Comparison of ENCODE assay signal across 15 cellular contexts in genomic region chr1:230308821-230309220, GRCh38.
A peak's percentile ranks its signal among the peaks of the same experiment; 100 is the strongest.
DNase-seq lines count a peak whose midpoint lies in the region; ATAC-seq and TF ChIP-seq lines count a peak whose summit lies in the region.
"Had no signal": no experiment of that assay in that cellular context is flagged by ENCODE, and none has a peak within 500 bp of the region (broad histone marks: within the 10 kb centered on the region; RNA-seq: fewer than 3 reads in every experiment).

No MANE protein-coding gene starts in this region.

- H3K27ac Mint-ChIP-seq in neural crest cell (ENCODE audit: unreplicated experiment) (peak overlapping the region; percentile 25), T-helper 17 cell (no peak overlapping the region)
- H3K27ac Mint-ChIP-seq: CD4-positive, alpha-beta T cell; GM23338 had no signal

- no peak overlapping the region for H3K4me3 ChIP-seq in PC-3 (ENCODE audit: low read length)
- H3K4me3 ChIP-seq in RWPE2 (ENCODE audit: severe bottlenecking), result no peak overlapping the region
- H3K4me3 ChIP-seq in spleen, result no peak overlapping the region
- no peak overlapping the region for H3K4me3 ChIP-seq in OCI-LY7 (ENCODE audit: low read depth, low read length, poor library complexity, severe bottlenecking)
- H3K4me3 ChIP-seq: GM23338 had no signal

- peaks cover 19% of the 10 kb centered on the region for H3K4me1 ChIP-seq in PC-3 (ENCODE audit: insufficient read depth, low read length)
- H3K4me1 ChIP-seq in RWPE2 (ENCODE audit: insufficient read depth, poor library complexity, severe bottlenecking), result peaks cover 13% of the 10 kb centered on the region
- peaks cover 0 to 29% (median 12%) of the 10 kb centered on the region in 6 donors for H3K4me1 ChIP-seq in spleen
- H3K4me1 ChIP-seq in OCI-LY7 (ENCODE audit: insufficient read depth, low read length, poor library complexity, severe bottlenecking), result peaks cover 4% of the 10 kb centered on the region
- H3K4me1 ChIP-seq: Caco-2 had no signal

- H2AFZ ChIP-seq in PC-3 (ENCODE audit: low read length) (no peak overlapping the region), OCI-LY7 (ENCODE audit: low read length) (no peak overlapping the region)
- H2AFZ ChIP-seq: GM23338 had no signal

- H3K36me3 ChIP-seq in PC-3 (ENCODE audit: low read depth, low read length) (no peaks in the 10 kb centered on the region), RWPE2 (ENCODE audit: low read depth) (no peaks in the 10 kb centered on the region), spleen (no peaks in the 10 kb centered on the region), OCI-LY7 (ENCODE audit: insufficient read depth, low read length) (no peaks in the 10 kb centered on the region)

- ATAC-seq in PC-3 (no peak), RWPE2 (ENCODE audit: low read depth) (no peak), T-helper 17 cell (no peak)
- ATAC-seq: GM23338 had no signal

- no peak overlapping the region for H3K4me3 Mint-ChIP-seq in neural crest cell
- H3K4me3 Mint-ChIP-seq in T-helper 17 cell, result no peak overlapping the region
- H3K4me3 Mint-ChIP-seq: CD4-positive, alpha-beta T cell; GM23338 had no signal

- H3K79me2 ChIP-seq in PC-3 (ENCODE audit: low read length), result no peaks in the 10 kb centered on the region
- no peaks in the 10 kb centered on the region for H3K79me2 ChIP-seq in OCI-LY7 (ENCODE audit: insufficient read depth, low read depth, low read length)

- H4K20me1 ChIP-seq in PC-3 (ENCODE audit: low read length), result no peaks in the 10 kb centered on the region
- H4K20me1 ChIP-seq in OCI-LY7 (ENCODE audit: insufficient read depth, low read length), result no peaks in the 10 kb centered on the region

- TF ChIP-seq POLR2A in spleen (IDR thresholded peaks at IDR 0.05), result no peak

- CTCF ChIA-PET in PC-3 (lab: Charles Lee) (interaction anchor here (0.6 kb wide), 1 partner anchor 1050 kb away, joined by 7 read pairs; no protein-coding TSS in a partner anchor), OCI-LY7 (lab: Charles Lee; ENCODE audit: unreplicated experiment) (no interaction called here)

- no peak overlapping the region for H3K9ac ChIP-seq in PC-3 (ENCODE audit: low read length)

- H3K27ac ChIP-seq in PC-3 (ENCODE audit: low read length) (no peak overlapping the region), RWPE2 (ENCODE audit: poor library complexity, severe bottlenecking) (peak overlapping the region; percentile 61), spleen (no peak overlapping the region), OCI-LY7 (ENCODE audit: low read depth, low read length, poor library complexity, severe bottlenecking) (no peak overlapping the region)
- H3K27ac ChIP-seq: C4-2B had no signal

- TF ChIP-seq CTCF in PC-3 (conservative IDR thresholded peaks at IDR 0.05; ENCODE audit: low read depth, low read length), result no peak
- TF ChIP-seq CTCF in RWPE2 (IDR thresholded peaks at IDR 0.05; ENCODE audit: poor library complexity, severe bottlenecking), result no peak
- TF ChIP-seq CTCF in neural crest cell (conservative IDR thresholded peaks at IDR 0.05), result no peak
- TF ChIP-seq CTCF in spleen (IDR thresholded peaks at IDR 0.05 in 8 of 11, conservative IDR thresholded peaks at IDR 0.05 in 3 of 11), result no peak
- TF ChIP-seq CTCF in OCI-LY7 (conservative IDR thresholded peaks at IDR 0.05; ENCODE audit: low read length), result no peak

- DNase-seq in PC-3 (no peak), RWPE2 (ENCODE audit: low spot score) (no peak), neural crest cell (ENCODE audit: low read depth, low spot score) (no peak), spleen (peak; percentile 63), OCI-LY7 (ENCODE audit: low spot score) (no peak), NCI-H1436 (lab: John Stamatoyannopoulos, UW) (no peak), nucleus accumbens (lab: John Stamatoyannopoulos, UW) (no peak), T-helper 17 cell (no peak)
- DNase-seq: AML-193; Caco-2; CD4-positive, alpha-beta T cell; GDM1; IMR-90 had no signal

- H3K9me3 ChIP-seq in PC-3 (ENCODE audit: low read length) (no peaks in the 10 kb centered on the region), RWPE2 (ENCODE audit: severe bottlenecking) (no peaks in the 10 kb centered on the region), spleen (no peaks in the 10 kb centered on the region), OCI-LY7 (ENCODE audit: low read length) (no peaks in the 10 kb centered on the region), T-helper 17 cell (ENCODE audit: control insufficient read depth, low read length, poor library complexity, severe bottlenecking) (no peaks in the 10 kb centered on the region)
- H3K9me3 ChIP-seq: Caco-2 had no signal

- WGBS in spleen, 5 donors, result 91 to 95% (median 94%) methylated on average over 15 to 17 of the region's 17 CpGs

- H3K9me2 ChIP-seq in PC-3 (replicated peaks; ENCODE audit: low read length), result no peaks in the 10 kb centered on the region
- no peaks in the 10 kb centered on the region for H3K9me2 ChIP-seq in OCI-LY7 (ENCODE audit: insufficient read depth, low read length)

- no peaks in the 10 kb centered on the region for H3K9me3 Mint-ChIP-seq in neural crest cell
- H3K9me3 Mint-ChIP-seq: CD4-positive, alpha-beta T cell; GM23338 had no signal

- H3F3A ChIP-seq in PC-3 (ENCODE audit: low read length, unreplicated experiment), result no peaks in the 10 kb centered on the region

- no peaks in the 10 kb centered on the region for H3K27me3 Mint-ChIP-seq in neural crest cell (ENCODE audit: low read depth)
- H3K27me3 Mint-ChIP-seq in T-helper 17 cell, result peaks cover 26% of the 10 kb centered on the region
- H3K27me3 Mint-ChIP-seq: CD4-positive, alpha-beta T cell had no signal

- H3K27me3 ChIP-seq in PC-3 (ENCODE audit: low read length) (peaks cover 7% of the 10 kb centered on the region; the same call in 1 of the 2 replicates), RWPE2 (ENCODE audit: insufficient read depth, poor library complexity, severe bottlenecking) (no peaks in the 10 kb centered on the region), spleen (replicated peaks in 1 of 7) (no peaks in the 10 kb centered on the region)

- BruUV-seq in PC-3 (replicated peaks; lab: Mats Ljungman, UMichigan), result no TSS peak
- no TSS peak for BruUV-seq in OCI-LY7 (replicated peaks; lab: Mats Ljungman, UMichigan)

- H3K4me1 Mint-ChIP-seq in neural crest cell (peaks cover 4% of the 10 kb centered on the region), T-helper 17 cell (peaks cover 8% of the 10 kb centered on the region)

- H3K4me2 ChIP-seq in PC-3 (ENCODE audit: low read length) (peak overlapping the region; percentile 17; the same call in 1 of the 2 replicates), OCI-LY7 (ENCODE audit: low read length) (no peak overlapping the region)
- H3K4me2 ChIP-seq: GM23338 had no signal

- H3K36me3 Mint-ChIP-seq in neural crest cell (ENCODE audit: low read depth) (no peaks in the 10 kb centered on the region), T-helper 17 cell (ENCODE audit: low read depth) (no peaks in the 10 kb centered on the region)

- POLR2A ChIA-PET in PC-3 (lab: Charles Lee; ENCODE audit: unreplicated experiment) (no interaction called here), OCI-LY7 (lab: Charles Lee) (no interaction called here)

- intact Hi-C loops in PC-3 (cut with micrococcal nuclease) (loop anchor here (5.0 to 10.0 kb wide), 2 partner anchors 122 to 204 kb away; no protein-coding TSS in a partner anchor), spleen (cut with DNase I; ENCODE audit: low total_unique reads) (loop anchor here (5.0 kb wide), 1 partner anchor 597 kb away; no protein-coding TSS in a partner anchor), OCI-LY7 (cut with micrococcal nuclease; ENCODE audit: unreplicated experiment) (loop anchor here (10.0 kb wide), 1 partner anchor 324 kb away; no protein-coding TSS in a partner anchor)
